Comparison of ENCODE assay signal across 19 cellular contexts in genomic region chr4:4671774-4672349, GRCh38.
"Had no signal": no experiment of that assay in that cellular context is flagged by ENCODE, and none has a peak within 500 bp of the region (broad histone marks: within the 10 kb centered on the region; RNA-seq: fewer than 3 reads in every experiment).

No MANE protein-coding gene starts in this region.

- H3K9me3 ChIP-seq: lower lobe of right lung, psoas muscle, transverse colon had no signal

- ATAC-seq: activated CD4-positive, CD25-positive, alpha-beta regulatory T cell treated with anti-CD3 and anti-CD28 coated beads, Interleukin-2, amount 50 U/mL, for 24 hours; effector memory CD8-positive, alpha-beta T cell; lower lobe of right lung; psoas muscle had no signal

- FAIRE-seq: frontal cortex had no signal

- H3K4me1 ChIP-seq: lower lobe of right lung, psoas muscle had no signal

- H3K36me3 ChIP-seq: lower lobe of right lung, transverse colon had no signal

- H3K27ac ChIP-seq: lower lobe of right lung, psoas muscle had no signal

- H3K27me3 ChIP-seq: transverse colon had no signal

- H3K4me3 ChIP-seq: lower lobe of right lung, psoas muscle, skin epidermis, transverse colon had no signal

- DNase-seq: activated CD4-positive, alpha-beta T cell treated with anti-CD3 and anti-CD28 coated beads, Interleukin-2, amount 10 ng/mL, durations not matched to agents 7 days and 5 days; activated CD8-positive, alpha-beta memory T cell treated with anti-CD3 and anti-CD28 coated beads, Interleukin-2, amount 50 U/mL, for 4 hours; activated effector memory CD4-positive, alpha-beta T cell treated with Interleukin-2 at 50 U/mL for 16 hours; activated T-cell treated with anti-CD3 and anti-CD28 coated beads, Interleukin-2, amount 50 U/mL, for 48 hours; effector memory CD8-positive, alpha-beta T cell; hypothalamus; islet precursor cell; lower lobe of right lung; midbrain; naive B cell; psoas muscle; stimulated activated CD4-positive, alpha-beta T cell treated with anti-CD3 and anti-CD28 coated beads, Interleukin-15, amount 100 ng/mL, for 24 hours; stimulated activated CD4-positive, alpha-beta T cell treated with anti-CD3 and anti-CD28 coated beads, Interleukin-2, amount 100 ng/mL, for 48 hours; T-helper 1 cell; T1000 had no signal
